Comparison of ENCODE assay signal across 26 cellular contexts in the genomic region with DNA sequence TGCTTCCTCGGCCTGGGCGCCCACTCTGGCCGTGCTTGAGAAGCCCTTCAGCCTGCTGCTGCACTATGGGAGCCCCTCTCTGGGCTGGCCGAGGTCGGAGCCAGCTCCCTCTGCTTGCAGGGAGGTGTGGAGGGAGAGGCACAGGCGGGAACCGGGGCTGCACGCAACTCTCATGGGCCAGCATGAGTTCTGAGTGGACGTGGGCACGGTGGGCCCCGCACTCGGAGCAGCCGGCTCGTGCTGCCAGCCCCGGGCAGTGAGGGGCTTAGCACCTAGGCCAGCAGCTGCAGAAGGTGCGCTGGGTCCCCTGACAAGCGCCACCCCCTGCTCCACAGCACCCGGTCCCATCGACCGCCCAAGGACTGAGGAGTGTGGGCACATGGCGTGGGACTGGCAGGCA. TPM values are rescaled to one million over a fixed set of nuclear protein-coding genes. Genes with fewer than 3 reads are reported as not detected.
"Had no signal": no experiment of that assay in that cellular context is flagged by ENCODE, and none has a peak within 500 bp of the region (broad histone marks: within the 10 kb centered on the region; RNA-seq: fewer than 3 reads in every experiment).

No MANE protein-coding gene starts in this region.

- H3K27me3 ChIP-seq: heart right ventricle, left lung, stomach, suprapubic skin, transverse colon had no signal

- FAIRE-seq: bronchial epithelial cell had no signal

- ATAC-seq: activated CD4-positive, alpha-beta T cell treated with anti-CD3 and anti-CD28 coated beads for 36 hours; heart right ventricle; left lung; stimulated activated memory B cell treated with anti-CD40 and anti-IgM and Interleukin-4, amounts not matched to agents 10 μg/mL and 1 μg/mL and 100 μg/mL, for 72 hours; T-helper 17 cell had no signal

- H3K27ac ChIP-seq: epithelial cell of prostate, SK-N-MC, suprapubic skin had no signal

- H3K4me3 ChIP-seq: heart right ventricle, left lung, SK-N-MC, stomach, suprapubic skin, transverse colon had no signal

- H3K36me3 ChIP-seq: heart right ventricle, left lung, stomach, suprapubic skin, transverse colon had no signal

- H3K9me3 ChIP-seq: heart right ventricle, left lung, stomach, suprapubic skin, transverse colon had no signal

- DNase-seq: activated B cell treated with CpG ODN at 0.5 μM for 24 hours; activated CD4-positive, alpha-beta T cell treated with anti-CD3 and anti-CD28 coated beads for 36 hours; activated CD4-positive, alpha-beta T cell treated with anti-CD3 and anti-CD28 coated beads, Interleukin-2, amount 50 U/mL, for 4 hours; activated CD8-positive, alpha-beta memory T cell treated with anti-CD3 and anti-CD28 coated beads for 24 hours; activated CD8-positive, alpha-beta memory T cell treated with anti-CD3 and anti-CD28 coated beads, Interleukin-2, amount 50 U/mL, for 4 hours; activated naive CD4-positive, alpha-beta T cell; activated T-cell treated with anti-CD3 and anti-CD28 coated beads, Interleukin-2, amount 50 U/mL, for 24 hours; cerebellar nuclear complex; cortex of kidney; endodermal cell; mesendoderm; naive B cell; retina; stimulated activated CD4-positive, alpha-beta T cell treated with anti-CD3 and anti-CD28 coated beads, Interleukin-12 subunit alpha, Interleukin-12 subunit beta, amount 100 ng/mL, for 4 hours; stomach; SW 1271; T-helper 17 cell; transverse colon had no signal

RNA-seq across cellular contexts. Expression of gene PDK4, which starts 9.0 kb away (rescaled TPM):
- total RNA-seq: activated CD4-positive, alpha-beta T cell treated with anti-CD3 and anti-CD28 coated beads for 36 hours; activated T-helper 2 cell treated with anti-CD3 and anti-CD28 coated beads, Interferon-gamma antibody, Interleukin-2, Interleukin-4, amounts not matched to agents 10 μg/mL and 5 μg/mL and 100 μg/mL, durations not matched to agents 14 hours and 24 hours and 36 hours had no signal
